In genomic region chr7:5701085-5701914, GRCh38 we compare ENCODE assay signal across 1 cellular context.
TF ChIP-seq lines count a peak whose summit lies in the region.

No MANE protein-coding gene starts in this region.

TF ChIP-seq in GM23338, 12 proteins besides CTCF, POLR2A, EP300 and RAD21 (continued from another document):
- TF ChIP-seq, protein P1, sequence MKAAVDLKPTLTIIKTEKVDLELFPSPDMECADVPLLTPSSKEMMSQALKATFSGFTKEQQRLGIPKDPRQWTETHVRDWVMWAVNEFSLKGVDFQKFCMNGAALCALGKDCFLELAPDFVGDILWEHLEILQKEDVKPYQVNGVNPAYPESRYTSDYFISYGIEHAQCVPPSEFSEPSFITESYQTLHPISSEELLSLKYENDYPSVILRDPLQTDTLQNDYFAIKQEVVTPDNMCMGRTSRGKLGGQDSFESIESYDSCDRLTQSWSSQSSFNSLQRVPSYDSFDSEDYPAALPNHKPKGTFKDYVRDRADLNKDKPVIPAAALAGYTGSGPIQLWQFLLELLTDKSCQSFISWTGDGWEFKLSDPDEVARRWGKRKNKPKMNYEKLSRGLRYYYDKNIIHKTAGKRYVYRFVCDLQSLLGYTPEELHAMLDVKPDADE (IDR thresholded peaks at IDR 0.05) = no peak
- TF ChIP-seq ZNF114 (CRISPR knock-in tag; IDR thresholded peaks at IDR 0.05) (no peak), NANOG (IDR thresholded peaks at IDR 0.05; ENCODE audit: borderline replicate concordance) (no peak)
